ENCODE assay signal across 20 cellular contexts in the genomic region with DNA sequence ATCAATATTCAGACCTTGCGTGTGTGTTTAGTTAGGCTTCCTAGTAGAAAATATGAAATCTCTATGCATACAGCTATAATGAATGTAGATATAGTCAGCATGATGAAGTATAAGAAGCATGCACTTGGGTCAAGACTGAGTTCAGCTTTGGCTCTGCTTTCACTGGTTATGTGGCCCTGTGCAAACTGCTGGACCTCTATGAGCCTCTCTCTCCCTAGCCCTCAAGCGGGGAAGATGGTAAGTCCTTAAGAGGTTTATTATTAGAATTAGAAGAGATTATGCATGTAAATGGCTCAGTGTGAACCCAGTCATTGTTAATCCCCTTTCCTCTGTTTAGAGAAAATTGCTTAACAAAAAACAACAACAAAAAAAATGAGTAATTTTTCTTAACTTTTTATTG.
"Had no signal": no experiment of that assay in that cellular context is flagged by ENCODE, and none has a peak within 500 bp of the region (broad histone marks: within the 10 kb centered on the region; RNA-seq: fewer than 3 reads in every experiment).

No MANE protein-coding gene starts in this region.

- ATAC-seq: HepG2 had no signal

- H3K27ac ChIP-seq: SJSA1, SK-N-MC had no signal

- H3K36me3 ChIP-seq: MG63, SJSA1 had no signal

- H3K27me3 ChIP-seq: MG63, SJSA1 had no signal

- H3K9me3 ChIP-seq: SJSA1 had no signal

- H3K4me3 ChIP-seq: MG63, SJSA1, SK-N-MC had no signal

- DNase-seq: IMR-90, Karpas-422, KG1, MG63, NCI-H1092, NCI-H1105 treated with DMSO at 0.1 percent for 48 hours, NCI-H1417 treated with DMSO at 0.1 percent for 48 hours, NCI-H146, NCI-H1694 treated with DMSO at 0.1 percent for 48 hours, NCI-H1930, NCI-H2081, NCI-H2107, NCI-H2227 treated with DMSO at 0.1 percent for 48 hours, NCI-H526, Right ventricle myocardium superior, RPMI8226, SIG-M5 had no signal
